In the genomic region with DNA sequence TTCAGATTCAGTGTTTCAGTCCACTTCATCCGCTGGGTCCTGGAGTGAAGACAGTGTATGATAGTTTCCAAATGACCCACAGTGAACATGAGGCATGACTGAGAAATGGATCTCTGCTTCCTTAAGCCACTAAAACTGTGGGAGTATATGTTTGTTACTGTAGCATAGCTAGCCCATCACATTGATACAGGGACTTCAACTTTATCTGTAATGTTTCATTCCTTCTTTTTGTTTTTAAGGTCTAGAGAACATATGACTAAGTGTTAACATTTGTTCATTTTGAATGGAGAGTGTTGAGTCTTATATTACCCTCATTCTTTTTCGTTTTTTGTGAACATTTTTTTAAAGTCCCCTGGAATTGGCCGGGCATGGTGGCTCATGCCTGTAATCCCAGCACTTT, we compare ENCODE assay signal across 25 cellular contexts. TPM values are rescaled to one million over a fixed set of nuclear protein-coding genes. Genes with fewer than 3 reads are reported as not detected.
A peak's percentile ranks its signal among the peaks of the same experiment; 100 is the strongest.
DNase-seq lines count a peak whose midpoint lies in the region; ATAC-seq and TF ChIP-seq lines count a peak whose summit lies in the region.
"Had no signal": no experiment of that assay in that cellular context is flagged by ENCODE, and none has a peak within 500 bp of the region (broad histone marks: within the 10 kb centered on the region; RNA-seq: fewer than 3 reads in every experiment).

No MANE protein-coding gene starts in this region.

- H3K36me3 ChIP-seq in gastrocnemius medialis, result no peaks in the 10 kb centered on the region
- H3K36me3 ChIP-seq: brain microvascular endothelial cell, lower lobe of right lung, ovary, SJSA1 had no signal

- no peaks in the 10 kb centered on the region for H3K27me3 Mint-ChIP-seq in CD4-positive, alpha-beta T cell
- no peaks in the 10 kb centered on the region for H3K27me3 Mint-ChIP-seq in activated T-helper 17 cell treated with anti-CD3 and anti-CD28 coated beads, Interleukin-2, amount 50 U/mL, for 72 hours
- H3K27me3 Mint-ChIP-seq: activated CD4-positive, alpha-beta memory T cell treated with anti-CD3 and anti-CD28 coated beads, Interleukin-2, amount 10 ng/mL, durations not matched to agents 7 days and 5 days had no signal

- TF ChIP-seq POLR2A in gastrocnemius medialis (IDR thresholded peaks at IDR 0.05), result no peak

- peaks cover 6 to 18% of the 10 kb centered on the region in 2 donors for H3K4me1 ChIP-seq in gastrocnemius medialis

- no peaks in the 10 kb centered on the region for H3K36me3 Mint-ChIP-seq in CD4-positive, alpha-beta T cell (ENCODE audit: low read depth)
- no peaks in the 10 kb centered on the region for H3K36me3 Mint-ChIP-seq in activated T-helper 17 cell treated with anti-CD3 and anti-CD28 coated beads, Interleukin-2, amount 50 U/mL, for 72 hours (ENCODE audit: low read depth)
- H3K36me3 Mint-ChIP-seq: CD14-positive monocyte had no signal

- H3K4me3 Mint-ChIP-seq in CD4-positive, alpha-beta T cell, result no peak overlapping the region
- H3K4me3 Mint-ChIP-seq in activated T-helper 17 cell treated with anti-CD3 and anti-CD28 coated beads, Interleukin-2, amount 50 U/mL, for 72 hours, result no peak overlapping the region
- H3K4me3 Mint-ChIP-seq: activated CD4-positive, alpha-beta memory T cell treated with anti-CD3 and anti-CD28 coated beads, Interleukin-2, amount 10 ng/mL, durations not matched to agents 7 days and 5 days; CD14-positive monocyte had no signal

- POLR2A ChIA-PET in CD4-positive, alpha-beta T cell (lab: Charles Lee), result no interaction called here

- H3K27ac ChIP-seq in CD4-positive, alpha-beta T cell (ENCODE audit: low read depth, low read length), result no peak overlapping the region
- H3K27ac ChIP-seq in gastrocnemius medialis, result peak overlapping the region in 3 of 4 donors; percentile 67 to 82 (median 73)
- H3K27ac ChIP-seq: brain microvascular endothelial cell, epithelial cell of prostate, lower lobe of right lung, ovary, SJSA1 had no signal

- TF ChIP-seq CTCF in CD4-positive, alpha-beta T cell (IDR thresholded peaks at IDR 0.05), result no peak
- TF ChIP-seq CTCF in GM12865 (IDR thresholded peaks at IDR 0.05; ENCODE audit: insufficient read depth, low read depth, low read length, missing control alignments) (no peak), gastrocnemius medialis (IDR thresholded peaks at IDR 0.05 in 4 of 5, conservative IDR thresholded peaks at IDR 0.05 in 1 of 5) (no peak)

- ATAC-seq in CD4-positive, alpha-beta T cell (ENCODE audit: poor library complexity), result no peak
- ATAC-seq in activated T-helper 17 cell treated with anti-CD3 and anti-CD28 coated beads, Interleukin-2, amount 50 U/mL, for 72 hours (replicated peaks), result peak; percentile 42
- ATAC-seq in gastrocnemius medialis (no peak), HG03135 (IDR thresholded peaks at IDR 0.05; ENCODE audit: unreplicated experiment) (no peak), HG02623 (IDR thresholded peaks at IDR 0.05; ENCODE audit: unreplicated experiment) (no peak)
- ATAC-seq: lower lobe of right lung had no signal

- intact Hi-C loops in CD4-positive, alpha-beta T cell (cut with DNase I, micrococcal nuclease), result loop anchor here in 1 of 2 experiments (5.0 kb wide), 1 partner anchor 40 kb away; no protein-coding TSS in a partner anchor
- intact Hi-C loops in gastrocnemius medialis (cut with DNase I; ENCODE audit: low total_unique reads), result no loop called here

- H3K27me3 ChIP-seq in CD4-positive, alpha-beta T cell (ENCODE audit: control insufficient read depth, insufficient read depth, low read length), result no peaks in the 10 kb centered on the region
- no peaks in the 10 kb centered on the region for H3K27me3 ChIP-seq in gastrocnemius medialis
- H3K27me3 ChIP-seq: brain microvascular endothelial cell, ovary, SJSA1 had no signal

- H3K27ac Mint-ChIP-seq in CD4-positive, alpha-beta T cell, result peak overlapping the region; percentile 54
- peak overlapping the region; percentile 16 for H3K27ac Mint-ChIP-seq in activated T-helper 17 cell treated with anti-CD3 and anti-CD28 coated beads, Interleukin-2, amount 50 U/mL, for 72 hours
- H3K27ac Mint-ChIP-seq: activated CD4-positive, alpha-beta memory T cell treated with anti-CD3 and anti-CD28 coated beads, Interleukin-2, amount 10 ng/mL, durations not matched to agents 7 days and 5 days; CD14-positive monocyte had no signal

- H3K9me3 Mint-ChIP-seq in CD4-positive, alpha-beta T cell, result no peaks in the 10 kb centered on the region
- no peaks in the 10 kb centered on the region for H3K9me3 Mint-ChIP-seq in activated T-helper 17 cell treated with anti-CD3 and anti-CD28 coated beads, Interleukin-2, amount 50 U/mL, for 72 hours
- H3K9me3 Mint-ChIP-seq: activated CD4-positive, alpha-beta memory T cell treated with anti-CD3 and anti-CD28 coated beads, Interleukin-2, amount 10 ng/mL, durations not matched to agents 7 days and 5 days had no signal

- no peak for DNase-seq in CD4-positive, alpha-beta T cell
- DNase-seq in GM12865 (ENCODE audit: low read depth), result peak; percentile 69
- no peak for DNase-seq in gastrocnemius medialis
- DNase-seq in SIG-M5 (lab: John Stamatoyannopoulos, UW), result no peak
- DNase-seq: activated CD4-positive, alpha-beta memory T cell treated with anti-CD3 and anti-CD28 coated beads, Interleukin-2, amount 10 ng/mL, durations not matched to agents 7 days and 5 days; activated CD4-positive, CD25-positive, alpha-beta regulatory T cell treated with anti-CD3 and anti-CD28 coated beads, Interleukin-2, amount 50 U/mL, for 72 hours; amniotic stem cell; brain microvascular endothelial cell; H7; IMR-90; lower lobe of right lung; NCI-H1105; NCI-H187 treated with DMSO at 0.1 percent for 48 hours; NCI-H69; ovary; retina; stimulated activated CD4-positive, alpha-beta T cell treated with anti-CD3 and anti-CD28 coated beads, Interleukin-2, amount 100 ng/mL, for 24 hours had no signal

- H3K4me3 ChIP-seq in GM12865 (ENCODE audit: low read depth, low read length) (peak overlapping the region; percentile 12), gastrocnemius medialis (no peak overlapping the region)
- H3K4me3 ChIP-seq: lower lobe of right lung, ovary, SJSA1, smooth muscle cell had no signal

- CTCF ChIA-PET in CD4-positive, alpha-beta T cell (lab: Charles Lee), result interaction anchor here (0.6 to 0.7 kb wide), 2 partner anchors 68 to 138 kb away, joined by 3 read pairs; no protein-coding TSS in a partner anchor

- H3K9me3 ChIP-seq in CD4-positive, alpha-beta T cell (ENCODE audit: control insufficient read depth, low read length), result no peaks in the 10 kb centered on the region
- no peaks in the 10 kb centered on the region for H3K9me3 ChIP-seq in gastrocnemius medialis
- H3K9me3 ChIP-seq: lower lobe of right lung, ovary, SJSA1 had no signal

- H3K4me1 Mint-ChIP-seq in CD4-positive, alpha-beta T cell (ENCODE audit: low read depth), result peaks cover 54% of the 10 kb centered on the region
- peaks cover 34% of the 10 kb centered on the region for H3K4me1 Mint-ChIP-seq in activated T-helper 17 cell treated with anti-CD3 and anti-CD28 coated beads, Interleukin-2, amount 50 U/mL, for 72 hours

- in situ Hi-C loops in gastrocnemius medialis (cut with MboI; ENCODE audit: low sequenced_read_pairs in 4 of 4), result no loop called here

RNA-seq across cellular contexts. Expression of gene NINJ2, which starts 18.6 kb away (rescaled TPM):
- 1 to 10 TPM; 1.1 to 3.4 TPM for total RNA-seq in CD4-positive, alpha-beta T cell
- total RNA-seq in activated T-helper 17 cell treated with anti-CD3 and anti-CD28 coated beads, Interleukin-2, amount 50 U/mL, for 72 hours, result 10 to 100 TPM in 1 of 2 donors, 1 to 10 TPM in 1; 9.2 to 19.9 TPM
- 100 to 1,000 TPM in 1 of 4 donors, 10 to 100 TPM in 3; 12.0 to 106 (median 78.5) TPM for total RNA-seq in gastrocnemius medialis
- total RNA-seq: IMR-90, kidney epithelial cell, SJSA1 had no signal
